Comparison of ENCODE assay signal across 1 cellular context in the genomic region with DNA sequence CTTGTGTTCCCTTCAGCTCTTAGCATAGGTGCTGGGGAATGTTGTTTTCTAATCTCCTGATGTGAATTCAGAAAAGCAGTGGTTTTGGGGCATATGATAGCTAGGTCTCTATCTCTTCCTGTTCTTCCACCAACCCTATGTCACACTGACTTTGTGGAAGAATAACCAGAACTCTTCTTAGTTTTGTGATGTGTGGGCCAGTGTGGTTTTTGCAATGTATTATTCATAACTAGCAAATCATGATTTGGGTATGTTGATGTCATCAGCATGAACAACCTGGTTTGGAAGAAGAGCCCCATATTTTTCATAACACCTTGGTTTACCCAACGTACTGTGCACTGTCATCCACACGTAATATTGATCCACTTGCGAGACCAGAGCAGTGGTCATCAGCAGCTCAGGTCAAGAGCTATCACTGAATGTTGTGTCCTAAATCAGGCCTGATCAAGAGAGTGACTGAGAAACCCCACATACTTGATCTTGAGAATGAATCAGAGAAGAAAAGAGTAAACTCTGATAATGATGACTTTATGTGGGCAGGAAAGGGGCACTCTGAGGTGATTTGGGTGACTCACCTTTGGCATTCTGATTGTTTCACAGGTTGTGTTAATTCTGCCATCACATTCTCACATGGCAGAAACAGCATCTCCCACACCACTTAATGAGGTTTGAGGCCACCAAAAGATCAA.
TF ChIP-seq lines count a peak whose summit lies in the region.

No MANE protein-coding gene starts in this region.

TF ChIP-seq in H1, 55 proteins besides CTCF, POLR2A, EP300 and RAD21 (continued from another document):
- no peak for TF ChIP-seq SP2 (IDR thresholded peaks at IDR 0.05; ENCODE audit: low read length)
- TF ChIP-seq SIN3A (conservative IDR thresholded peaks at IDR 0.05 in 1 of 2, IDR thresholded peaks at IDR 0.05 in 1 of 2; ENCODE audit: low read depth in 1 of 2, low read length in 2 of 2): no peak
- no peak for TF ChIP-seq SRF (IDR thresholded peaks at IDR 0.05; ENCODE audit: low read depth, low read length)
- TF ChIP-seq MAFK (IDR thresholded peaks at IDR 0.05; ENCODE audit: low read depth, low read length): no peak
- TF ChIP-seq POU5F1 (IDR thresholded peaks at IDR 0.05; ENCODE audit: low read depth, low read length): no peak
- no peak for TF ChIP-seq GABPA (IDR thresholded peaks at IDR 0.05; ENCODE audit: borderline replicate concordance, insufficient read depth, low read length)
- no peak for TF ChIP-seq BRCA1 (IDR thresholded peaks at IDR 0.05; ENCODE audit: low read depth, low read length)
